8 cellular contexts compared by ENCODE assay signal in the genomic region with DNA sequence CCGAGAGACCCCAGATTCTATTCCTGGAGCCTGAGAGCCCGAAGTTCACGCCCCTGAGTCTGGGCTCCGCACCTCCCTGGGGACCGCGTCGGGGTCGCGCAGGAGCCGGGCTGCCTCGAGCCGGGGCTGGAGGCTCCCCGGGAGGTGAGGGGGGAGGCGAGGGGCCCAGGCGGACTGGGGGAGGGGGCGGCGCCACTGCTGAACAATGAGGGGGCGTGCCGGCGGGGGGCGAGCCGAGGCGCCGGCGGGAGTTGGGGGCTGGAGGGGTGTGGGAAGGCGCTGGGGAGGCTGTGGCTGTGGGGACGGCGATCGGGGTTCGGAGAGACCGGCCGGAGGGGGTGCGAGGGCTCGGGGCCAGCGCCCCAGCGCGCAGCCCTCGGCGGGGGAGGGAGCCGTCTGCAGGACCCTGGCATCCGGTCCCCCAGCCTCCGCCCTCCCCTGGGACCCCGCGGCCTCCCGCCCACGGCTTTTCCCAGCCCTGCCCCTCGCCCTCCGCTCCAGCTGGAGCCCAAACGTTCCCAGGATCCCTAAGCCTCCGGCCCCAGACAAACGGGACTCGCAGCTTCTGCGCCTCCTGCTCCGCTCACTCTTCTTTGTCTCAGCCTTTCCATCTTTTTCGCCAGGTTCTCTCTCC. TPM values are rescaled to one million over a fixed set of nuclear protein-coding genes. Genes with fewer than 3 reads are reported as not detected.
DNase-seq lines count a peak whose midpoint lies in the region; ATAC-seq lines count a peak whose summit lies in the region.

No MANE protein-coding gene starts in this region.

- ATAC-seq in Right ventricle myocardium inferior (no peak), GM18517 (IDR thresholded peaks at IDR 0.05; ENCODE audit: unreplicated experiment) (no peak), HG03280 (IDR thresholded peaks at IDR 0.05; ENCODE audit: unreplicated experiment) (no peak)

- no peaks in the 10 kb centered on the region for H3K9me3 Mint-ChIP-seq in activated T-helper 2 cell treated with anti-CD3 and anti-CD28 coated beads, Interferon-gamma antibody, Interleukin-2, Interleukin-4, amounts not matched to agents 10 μg/mL and 5 μg/mL and 100 μg/mL, durations not matched to agents 14 hours and 24 hours and 36 hours

- H3K27me3 Mint-ChIP-seq in activated T-helper 2 cell treated with anti-CD3 and anti-CD28 coated beads, Interferon-gamma antibody, Interleukin-2, Interleukin-4, amounts not matched to agents 10 μg/mL and 5 μg/mL and 100 μg/mL, durations not matched to agents 14 hours and 24 hours and 36 hours (ENCODE audit: low read depth) = no peaks in the 10 kb centered on the region

- DNase-seq in EH (ENCODE audit: low read depth) (peak; percentile 64), NCI-H1105 treated with DMSO at 0.1 percent for 48 hours (lab: John Stamatoyannopoulos, UW) (peak; percentile 41), Right ventricle myocardium inferior (ENCODE audit: missing footprints) (peak; percentile 87), trophoblast cell (peak in 1 of 2 donors; percentile 50), KBM-7 (no peak)
- no peak for DNase-seq in activated T-helper 2 cell treated with anti-CD3 and anti-CD28 coated beads, Interferon-gamma antibody, Interleukin-2, Interleukin-4, amounts not matched to agents 10 μg/mL and 5 μg/mL and 100 μg/mL, durations not matched to agents 14 hours and 24 hours and 36 hours (ENCODE audit: low spot score)

- peak overlapping the region; percentile 61 for H2AFZ ChIP-seq in trophoblast cell (ENCODE audit: insufficient read depth, low read length, poor library complexity)

- peak overlapping the region; percentile 97 for H3K14ac ChIP-seq in trophoblast cell (ENCODE audit: low read length)

- no peaks in the 10 kb centered on the region for H3K27me3 ChIP-seq in trophoblast cell (ENCODE audit: insufficient read depth, low read length)

- in situ Hi-C loops in KBM-7 (cut with MboI; ENCODE audit: low pct_unique_long_range_greater_than_20kb, low sequenced_read_pairs) = no loop called here

- peak overlapping the region; percentile 98 for H3K18ac ChIP-seq in trophoblast cell (ENCODE audit: low read length)

- peak overlapping the region; percentile 86 for H3K27ac ChIP-seq in trophoblast cell (ENCODE audit: low read depth, low read length)

- H3K4me3 Mint-ChIP-seq in activated T-helper 2 cell treated with anti-CD3 and anti-CD28 coated beads, Interferon-gamma antibody, Interleukin-2, Interleukin-4, amounts not matched to agents 10 μg/mL and 5 μg/mL and 100 μg/mL, durations not matched to agents 14 hours and 24 hours and 36 hours (ENCODE audit: low read depth) = peak overlapping the region; percentile 97

- H3K36me3 ChIP-seq in trophoblast cell (ENCODE audit: control insufficient read depth in 1 of 2, insufficient read depth in 2 of 2, low read length in 2 of 2) = peaks cover 36 to 37% of the 10 kb centered on the region in 2 experiments

- peak overlapping the region; percentile 95 for H2AK5ac ChIP-seq in trophoblast cell (ENCODE audit: low read length)

- H3K27ac Mint-ChIP-seq in activated T-helper 2 cell treated with anti-CD3 and anti-CD28 coated beads, Interferon-gamma antibody, Interleukin-2, Interleukin-4, amounts not matched to agents 10 μg/mL and 5 μg/mL and 100 μg/mL, durations not matched to agents 14 hours and 24 hours and 36 hours = peak overlapping the region; percentile 81

- peaks cover 30% of the 10 kb centered on the region for H3K79me2 ChIP-seq in trophoblast cell (ENCODE audit: control insufficient read depth, insufficient read depth, low read length, poor library complexity)

- no peak overlapping the region for H3K23ac ChIP-seq in trophoblast cell (ENCODE audit: low read length)

- peak overlapping the region; percentile 99 for H4K91ac ChIP-seq in trophoblast cell (ENCODE audit: low read depth, low read length)

- H3K79me1 ChIP-seq in trophoblast cell (ENCODE audit: low read length) = peaks cover 28% of the 10 kb centered on the region

- peak overlapping the region; percentile 94 for H2BK120ac ChIP-seq in trophoblast cell (ENCODE audit: insufficient read depth, low read length, poor library complexity)

- no peaks in the 10 kb centered on the region for H3K9me3 ChIP-seq in trophoblast cell (ENCODE audit: insufficient read depth, low read depth, low read length)

- intact Hi-C loops in activated T-helper 2 cell treated with anti-CD3 and anti-CD28 coated beads, Interferon-gamma antibody, Interleukin-2, Interleukin-4, amounts not matched to agents 10 μg/mL and 5 μg/mL and 100 μg/mL, durations not matched to agents 14 hours and 24 hours and 36 hours (cut with micrococcal nuclease) = loop anchor here (2.0 kb wide), 1 partner anchor 63 kb away; no protein-coding TSS in a partner anchor
- intact Hi-C loops in Right ventricle myocardium inferior (cut with DNase I) = loop anchor here (2.0 to 5.0 kb wide), 3 partner anchors 21 to 286 kb away; a partner anchor contains a TSS

- peaks cover 23 to 28% of the 10 kb centered on the region in 2 experiments for H3K4me1 ChIP-seq in trophoblast cell (ENCODE audit: control insufficient read depth in 1 of 2, insufficient read depth in 2 of 2, low read length in 2 of 2)

- peak overlapping the region; percentile 91 for H4K8ac ChIP-seq in trophoblast cell (ENCODE audit: low read depth, low read length)

- WGBS in trophoblast cell (ENCODE audit: extremely low coverage, insufficient coverage, insufficient read length) = no CpG with 5 or more reads among the region's 55 CpGs

- peak overlapping the region; percentile 95 for H4K12ac ChIP-seq in trophoblast cell (ENCODE audit: low read depth, low read length)

- H3K9ac ChIP-seq in trophoblast cell (ENCODE audit: low read length) = peak overlapping the region; percentile 97

- peaks cover 32% of the 10 kb centered on the region for H3K4me1 Mint-ChIP-seq in activated T-helper 2 cell treated with anti-CD3 and anti-CD28 coated beads, Interferon-gamma antibody, Interleukin-2, Interleukin-4, amounts not matched to agents 10 μg/mL and 5 μg/mL and 100 μg/mL, durations not matched to agents 14 hours and 24 hours and 36 hours (ENCODE audit: low read depth)

- H3K4ac ChIP-seq in trophoblast cell (ENCODE audit: low read depth, low read length) = peak overlapping the region; percentile 97

- H3K4me2 ChIP-seq in trophoblast cell (ENCODE audit: low read length) = peak overlapping the region; percentile 73

- H3K36me3 Mint-ChIP-seq in activated T-helper 2 cell treated with anti-CD3 and anti-CD28 coated beads, Interferon-gamma antibody, Interleukin-2, Interleukin-4, amounts not matched to agents 10 μg/mL and 5 μg/mL and 100 μg/mL, durations not matched to agents 14 hours and 24 hours and 36 hours (ENCODE audit: low read depth) = peaks cover 34% of the 10 kb centered on the region

- H3K4me3 ChIP-seq in trophoblast cell (ENCODE audit: low read depth, low read length) = peak overlapping the region; percentile 80

- H2BK5ac ChIP-seq in trophoblast cell (ENCODE audit: low read depth, low read length, poor library complexity) = peak overlapping the region; percentile 95

- peak overlapping the region; percentile 59 for H2BK12ac ChIP-seq in trophoblast cell (ENCODE audit: low read length)

RNA-seq across cellular contexts. Expression of a gene that starts 0.9 kb away (rescaled TPM):
- total RNA-seq in activated T-helper 2 cell treated with anti-CD3 and anti-CD28 coated beads, Interferon-gamma antibody, Interleukin-2, Interleukin-4, amounts not matched to agents 10 μg/mL and 5 μg/mL and 100 μg/mL, durations not matched to agents 14 hours and 24 hours and 36 hours = 49.8 and 50.7 TPM in 2 replicates
- total RNA-seq in Right ventricle myocardium inferior = 10.4 TPM
- 51.5 and 53.7 TPM in 2 replicates for polyA plus RNA-seq in trophoblast cell (2013)

RNA-seq across cellular contexts. Expression of a gene that starts 6.7 kb away (rescaled TPM):
- 45.4 and 46.9 TPM in 2 replicates for total RNA-seq in activated T-helper 2 cell treated with anti-CD3 and anti-CD28 coated beads, Interferon-gamma antibody, Interleukin-2, Interleukin-4, amounts not matched to agents 10 μg/mL and 5 μg/mL and 100 μg/mL, durations not matched to agents 14 hours and 24 hours and 36 hours
- total RNA-seq in Right ventricle myocardium inferior = 48.7 TPM
- 34.2 and 35.4 TPM in 2 replicates for polyA plus RNA-seq in trophoblast cell (2013)

RNA-seq across cellular contexts. Expression of a gene that starts 22.2 kb away (rescaled TPM):
- total RNA-seq in activated T-helper 2 cell treated with anti-CD3 and anti-CD28 coated beads, Interferon-gamma antibody, Interleukin-2, Interleukin-4, amounts not matched to agents 10 μg/mL and 5 μg/mL and 100 μg/mL, durations not matched to agents 14 hours and 24 hours and 36 hours = 32.3 and 34.7 TPM in 2 replicates
- 21.8 TPM for total RNA-seq in Right ventricle myocardium inferior
- 19.0 and 22.7 TPM in 2 replicates for polyA plus RNA-seq in trophoblast cell (2013)

RNA-seq across cellular contexts. Expression of a gene that starts 22.4 kb away (rescaled TPM):
- 2,627 and 2,674 TPM in 2 replicates for total RNA-seq in activated T-helper 2 cell treated with anti-CD3 and anti-CD28 coated beads, Interferon-gamma antibody, Interleukin-2, Interleukin-4, amounts not matched to agents 10 μg/mL and 5 μg/mL and 100 μg/mL, durations not matched to agents 14 hours and 24 hours and 36 hours
- 1,258 TPM for total RNA-seq in Right ventricle myocardium inferior
- polyA plus RNA-seq in trophoblast cell (2013) = 3,136 and 3,193 TPM in 2 replicates

RNA-seq across cellular contexts. Expression of a gene that starts 22.5 kb away (rescaled TPM):
- total RNA-seq in activated T-helper 2 cell treated with anti-CD3 and anti-CD28 coated beads, Interferon-gamma antibody, Interleukin-2, Interleukin-4, amounts not matched to agents 10 μg/mL and 5 μg/mL and 100 μg/mL, durations not matched to agents 14 hours and 24 hours and 36 hours = 49.5 and 51.1 TPM in 2 replicates
- 34.5 TPM for total RNA-seq in Right ventricle myocardium inferior
- polyA plus RNA-seq in trophoblast cell (2013) = 56.3 and 56.7 TPM in 2 replicates

Comparison
In these comparisons a context has a peak if more than half of its experiments do, and no peak if none do; other contexts are left out.
1. DNase-seq: peak in EH (single experiment), NCI-H1105 treated with DMSO at 0.1 percent for 48 hours (single experiment) and Right ventricle myocardium inferior (single experiment); none in activated T-helper 2 cell treated with anti-CD3 and anti-CD28 coated beads, Interferon-gamma antibody, Interleukin-2, Interleukin-4, amounts not matched to agents 10 μg/mL and 5 μg/mL and 100 μg/mL, durations not matched to agents 14 hours and 24 hours and 36 hours (single experiment) and KBM-7 (single experiment).